ENCODE assay signal across 1 cellular context in the genomic region with DNA sequence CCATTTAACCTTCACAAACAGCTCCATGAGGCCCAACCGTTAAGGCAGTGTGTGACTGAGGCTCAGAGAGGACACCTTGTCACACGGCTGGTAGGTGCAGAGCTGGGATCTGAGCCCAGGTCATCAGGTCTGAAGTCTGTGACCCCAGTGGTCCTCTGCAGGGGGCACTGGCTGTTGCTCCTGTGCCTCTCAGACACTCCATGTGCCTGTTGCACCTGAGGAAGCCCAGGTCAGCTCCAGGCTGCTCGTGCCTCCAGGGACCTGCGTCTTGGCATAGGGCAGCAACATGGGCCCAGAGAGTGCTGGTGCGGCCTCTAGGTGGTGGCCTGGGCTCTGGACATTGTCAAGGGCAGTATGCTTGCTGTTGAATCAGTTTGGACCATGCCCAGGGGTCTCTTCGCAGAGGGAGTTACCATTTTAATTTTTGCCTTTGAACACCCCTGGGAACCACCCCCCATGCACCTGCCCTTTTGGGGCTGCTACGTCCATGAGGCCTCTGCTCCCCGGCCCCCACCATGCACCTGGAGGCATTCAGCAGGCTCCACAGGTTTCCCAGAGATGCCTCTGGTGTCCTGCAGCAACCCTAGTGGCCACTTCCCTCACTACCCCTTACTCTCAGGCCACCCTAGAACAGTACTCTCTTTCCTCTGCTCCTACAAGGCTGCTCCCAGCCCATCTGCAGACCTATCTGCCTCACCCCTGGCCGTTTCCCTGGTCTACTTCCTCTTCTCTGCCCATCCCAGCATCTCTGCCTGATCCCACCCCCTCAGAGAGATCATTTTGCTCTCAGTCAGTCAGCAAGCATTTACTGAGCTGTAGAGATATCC.
TF ChIP-seq lines count a peak whose summit lies in the region.

No MANE protein-coding gene starts in this region.

TF ChIP-seq in HCT116, 20 proteins besides CTCF, POLR2A, EP300 and RAD21 (continued from another document):
- TF ChIP-seq, protein P1, sequence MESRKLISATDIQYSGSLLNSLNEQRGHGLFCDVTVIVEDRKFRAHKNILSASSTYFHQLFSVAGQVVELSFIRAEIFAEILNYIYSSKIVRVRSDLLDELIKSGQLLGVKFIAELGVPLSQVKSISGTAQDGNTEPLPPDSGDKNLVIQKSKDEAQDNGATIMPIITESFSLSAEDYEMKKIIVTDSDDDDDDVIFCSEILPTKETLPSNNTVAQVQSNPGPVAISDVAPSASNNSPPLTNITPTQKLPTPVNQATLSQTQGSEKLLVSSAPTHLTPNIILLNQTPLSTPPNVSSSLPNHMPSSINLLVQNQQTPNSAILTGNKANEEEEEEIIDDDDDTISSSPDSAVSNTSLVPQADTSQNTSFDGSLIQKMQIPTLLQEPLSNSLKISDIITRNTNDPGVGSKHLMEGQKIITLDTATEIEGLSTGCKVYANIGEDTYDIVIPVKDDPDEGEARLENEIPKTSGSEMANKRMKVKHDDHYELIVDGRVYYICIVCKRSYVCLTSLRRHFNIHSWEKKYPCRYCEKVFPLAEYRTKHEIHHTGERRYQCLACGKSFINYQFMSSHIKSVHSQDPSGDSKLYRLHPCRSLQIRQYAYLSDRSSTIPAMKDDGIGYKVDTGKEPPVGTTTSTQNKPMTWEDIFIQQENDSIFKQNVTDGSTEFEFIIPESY (IDR thresholded peaks at IDR 0.05; ENCODE audit: extremely low read depth, insufficient replicate concordance, low read length), result no peak
- TF ChIP-seq SP1 (IDR thresholded peaks at IDR 0.05; ENCODE audit: low read depth) (no peak), ELF1 (IDR thresholded peaks at IDR 0.05; ENCODE audit: borderline replicate concordance, low read depth) (no peak), JUND (IDR thresholded peaks at IDR 0.05) (no peak), CBX3 (IDR thresholded peaks at IDR 0.05; ENCODE audit: low read depth) (no peak), ZFX (IDR thresholded peaks at IDR 0.05) (no peak), EZH2phosphoT487 (IDR thresholded peaks at IDR 0.05; ENCODE audit: borderline replicate concordance) (no peak), EZH2 (IDR thresholded peaks at IDR 0.05) (no peak), POLR2AphosphoS5 (IDR thresholded peaks at IDR 0.05; ENCODE audit: low read depth, low read length) (no peak)
- TF ChIP-seq, protein P2, sequence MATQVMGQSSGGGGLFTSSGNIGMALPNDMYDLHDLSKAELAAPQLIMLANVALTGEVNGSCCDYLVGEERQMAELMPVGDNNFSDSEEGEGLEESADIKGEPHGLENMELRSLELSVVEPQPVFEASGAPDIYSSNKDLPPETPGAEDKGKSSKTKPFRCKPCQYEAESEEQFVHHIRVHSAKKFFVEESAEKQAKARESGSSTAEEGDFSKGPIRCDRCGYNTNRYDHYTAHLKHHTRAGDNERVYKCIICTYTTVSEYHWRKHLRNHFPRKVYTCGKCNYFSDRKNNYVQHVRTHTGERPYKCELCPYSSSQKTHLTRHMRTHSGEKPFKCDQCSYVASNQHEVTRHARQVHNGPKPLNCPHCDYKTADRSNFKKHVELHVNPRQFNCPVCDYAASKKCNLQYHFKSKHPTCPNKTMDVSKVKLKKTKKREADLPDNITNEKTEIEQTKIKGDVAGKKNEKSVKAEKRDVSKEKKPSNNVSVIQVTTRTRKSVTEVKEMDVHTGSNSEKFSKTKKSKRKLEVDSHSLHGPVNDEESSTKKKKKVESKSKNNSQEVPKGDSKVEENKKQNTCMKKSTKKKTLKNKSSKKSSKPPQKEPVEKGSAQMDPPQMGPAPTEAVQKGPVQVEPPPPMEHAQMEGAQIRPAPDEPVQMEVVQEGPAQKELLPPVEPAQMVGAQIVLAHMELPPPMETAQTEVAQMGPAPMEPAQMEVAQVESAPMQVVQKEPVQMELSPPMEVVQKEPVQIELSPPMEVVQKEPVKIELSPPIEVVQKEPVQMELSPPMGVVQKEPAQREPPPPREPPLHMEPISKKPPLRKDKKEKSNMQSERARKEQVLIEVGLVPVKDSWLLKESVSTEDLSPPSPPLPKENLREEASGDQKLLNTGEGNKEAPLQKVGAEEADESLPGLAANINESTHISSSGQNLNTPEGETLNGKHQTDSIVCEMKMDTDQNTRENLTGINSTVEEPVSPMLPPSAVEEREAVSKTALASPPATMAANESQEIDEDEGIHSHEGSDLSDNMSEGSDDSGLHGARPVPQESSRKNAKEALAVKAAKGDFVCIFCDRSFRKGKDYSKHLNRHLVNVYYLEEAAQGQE (IDR thresholded peaks at IDR 0.05; ENCODE audit: low read depth), result no peak
- TF ChIP-seq, protein P3, sequence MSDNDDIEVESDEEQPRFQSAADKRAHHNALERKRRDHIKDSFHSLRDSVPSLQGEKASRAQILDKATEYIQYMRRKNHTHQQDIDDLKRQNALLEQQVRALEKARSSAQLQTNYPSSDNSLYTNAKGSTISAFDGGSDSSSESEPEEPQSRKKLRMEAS (IDR thresholded peaks at IDR 0.05), result no peak
